33 cellular contexts compared by ENCODE assay signal in genomic region chr12:39572551-39572950, GRCh38.
"Had no signal": no experiment of that assay in that cellular context is flagged by ENCODE, and none has a peak within 500 bp of the region (broad histone marks: within the 10 kb centered on the region; RNA-seq: fewer than 3 reads in every experiment).

No MANE protein-coding gene starts in this region.

- H3K4me3 Mint-ChIP-seq: activated B cell treated with CpG ODN at 0.5 μM for 24 hours; activated CD4-positive, alpha-beta memory T cell treated with anti-CD3 and anti-CD28 coated beads for 36 hours; activated naive CD8-positive, alpha-beta T cell treated with anti-CD3 and anti-CD28 coated beads for 36 hours; activated T-helper 17 cell treated with anti-CD3 and anti-CD28 coated beads, Interleukin-2, amount 50 U/mL, for 72 hours; central memory CD8-positive, alpha-beta T cell had no signal

- H3K4me3 ChIP-seq: cardiac muscle cell had no signal

- ATAC-seq: activated T-helper 17 cell treated with anti-CD3 and anti-CD28 coated beads, Interleukin-2, amount 50 U/mL, for 72 hours had no signal

- H3K9me3 Mint-ChIP-seq: activated B cell treated with CpG ODN at 0.5 μM for 24 hours had no signal

- H3K27ac Mint-ChIP-seq: activated B cell treated with CpG ODN at 0.5 μM for 24 hours; activated CD4-positive, alpha-beta memory T cell treated with anti-CD3 and anti-CD28 coated beads for 36 hours; activated naive CD8-positive, alpha-beta T cell treated with anti-CD3 and anti-CD28 coated beads for 36 hours; activated T-helper 17 cell treated with anti-CD3 and anti-CD28 coated beads, Interleukin-2, amount 50 U/mL, for 72 hours had no signal

- H3K27me3 Mint-ChIP-seq: activated B cell treated with CpG ODN at 0.5 μM for 24 hours; activated CD4-positive, alpha-beta memory T cell treated with anti-CD3 and anti-CD28 coated beads for 36 hours; activated naive CD8-positive, alpha-beta T cell treated with anti-CD3 and anti-CD28 coated beads for 36 hours; activated T-helper 17 cell treated with anti-CD3 and anti-CD28 coated beads, Interleukin-2, amount 50 U/mL, for 72 hours; central memory CD8-positive, alpha-beta T cell had no signal

- H3K36me3 ChIP-seq: cardiac muscle cell had no signal

- DNase-seq: activated B cell treated with CpG ODN at 0.5 μM for 24 hours; activated CD4-positive, alpha-beta memory T cell treated with anti-CD3 and anti-CD28 coated beads for 36 hours; activated CD4-positive, alpha-beta T cell treated with anti-CD3 and anti-CD28 coated beads for 4 hours; activated CD4-positive, alpha-beta T cell treated with anti-CD3 and anti-CD28 coated beads, Interleukin-2, amount 50 U/mL, for 1 hour; activated CD4-positive, CD25-positive, alpha-beta regulatory T cell treated with anti-CD3 and anti-CD28 coated beads, Interleukin-2, amount 50 U/mL, for 72 hours; activated CD8-positive, alpha-beta memory T cell treated with anti-CD3 and anti-CD28 coated beads, Interleukin-2, amount 50 U/mL, for 4 hours; activated effector memory CD4-positive, alpha-beta T cell treated with anti-CD3 and anti-CD28 coated beads, Interleukin-2, amount 50 U/mL, for 16 hours; activated naive CD4-positive, alpha-beta T cell; activated naive CD4-positive, alpha-beta T cell treated with anti-CD3 and anti-CD28 coated beads, Interleukin-2, amount 50 U/mL, for 16 hours; activated naive CD8-positive, alpha-beta T cell treated with anti-CD3 and anti-CD28 coated beads for 36 hours; activated T-cell treated with anti-CD3 and anti-CD28 coated beads, Interleukin-2, amount 50 U/mL, for 48 hours; amniotic stem cell; aorta; cortex of kidney; MM.1S; MV-4-11; NCI-H1092; NCI-H1436 treated with DMSO at 0.1 percent for 48 hours; NCI-H1694 treated with DMSO at 0.1 percent for 48 hours; NCI-H2029; NCI-H345; NCI-H510A; NCI-H526; NCI-H748 treated with DMSO at 0.1 percent for 48 hours; NK-92 treated with Interleukin-12 subunit alpha and Interleukin-12 subunit beta, amount 100 ng/mL, for 24 hours; Right ventricle myocardium superior; SW 1271; T-helper 1 cell; T-helper 2 cell; T-helper 9 cell had no signal

- H3K27me3 ChIP-seq: cardiac muscle cell had no signal

- H3K4me1 Mint-ChIP-seq: activated B cell treated with CpG ODN at 0.5 μM for 24 hours; activated T-helper 17 cell treated with anti-CD3 and anti-CD28 coated beads, Interleukin-2, amount 50 U/mL, for 72 hours; central memory CD8-positive, alpha-beta T cell had no signal
